In the genomic region with DNA sequence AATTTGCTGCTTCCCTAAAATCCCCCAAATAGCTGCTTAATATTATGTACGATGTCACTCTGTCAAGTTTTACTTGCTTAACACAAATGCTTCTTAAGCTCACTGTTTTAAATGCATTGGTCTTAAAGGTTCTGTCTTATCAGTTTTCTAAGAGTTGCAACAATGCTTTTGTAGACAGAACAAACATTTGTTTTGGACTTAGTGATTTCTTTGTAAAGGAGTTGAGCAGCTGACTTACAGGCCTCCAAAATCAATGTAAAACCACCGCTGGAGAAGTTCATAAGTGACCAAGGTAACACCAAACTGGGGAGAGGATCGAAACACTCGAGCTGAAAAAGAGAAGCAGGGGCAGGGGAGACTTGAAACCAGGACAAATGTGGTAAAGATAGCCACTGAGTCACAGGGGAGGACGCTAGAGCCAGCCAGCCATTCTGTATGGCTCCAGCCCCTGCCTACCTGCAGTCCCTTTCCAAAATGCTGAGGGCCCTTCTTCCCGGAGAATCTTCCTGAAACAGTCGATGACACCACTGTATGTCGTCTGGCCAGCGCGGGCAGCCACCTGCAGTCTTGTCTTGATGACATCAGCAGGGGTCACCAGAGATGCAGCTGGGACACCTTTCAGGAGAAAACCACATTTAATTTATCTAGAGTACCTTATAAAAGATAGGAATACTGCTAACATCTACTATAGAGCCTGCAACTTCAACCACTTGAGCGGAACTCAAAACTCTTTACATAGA, we compare ENCODE assay signal across 16 cellular contexts.
"Had no signal": no experiment of that assay in that cellular context is flagged by ENCODE, and none has a peak within 500 bp of the region (broad histone marks: within the 10 kb centered on the region; RNA-seq: fewer than 3 reads in every experiment).

No MANE protein-coding gene starts in this region.

- H3K9me3 ChIP-seq: esophagus muscularis mucosa, sigmoid colon had no signal

- H3K27me3 ChIP-seq: brain microvascular endothelial cell, esophagus muscularis mucosa, sigmoid colon had no signal

- H3K4me1 Mint-ChIP-seq: nephron had no signal

- H3K27ac Mint-ChIP-seq: activated CD4-positive, alpha-beta memory T cell treated with anti-CD3 and anti-CD28 coated beads for 36 hours; activated naive CD8-positive, alpha-beta T cell; nephron; T-helper 2 cell treated with Interferon-gamma antibody and Interleukin-4, amounts not matched to agents 5 μg/mL and 100 μg/mL, for 36 hours; type B pancreatic cell had no signal

- H3K4me1 ChIP-seq: esophagus muscularis mucosa, sigmoid colon had no signal

- H3K4me3 Mint-ChIP-seq: activated CD4-positive, alpha-beta memory T cell treated with anti-CD3 and anti-CD28 coated beads for 36 hours; activated naive CD8-positive, alpha-beta T cell; activated T-cell treated with anti-CD3 and anti-CD28 coated beads, Interleukin-2, amount 50 U/mL, for 4 hours; nephron; T-helper 2 cell treated with Interferon-gamma antibody and Interleukin-4, amounts not matched to agents 5 μg/mL and 100 μg/mL, for 36 hours; type B pancreatic cell had no signal

- ATAC-seq: activated T-cell treated with anti-CD3 and anti-CD28 coated beads, Interleukin-2, amount 50 U/mL, for 4 hours had no signal

- H3K4me3 ChIP-seq: esophagus muscularis mucosa, sigmoid colon had no signal

- H3K9me3 Mint-ChIP-seq: activated T-cell treated with anti-CD3 and anti-CD28 coated beads, Interleukin-2, amount 50 U/mL, for 4 hours; nephron; T-helper 2 cell treated with Interferon-gamma antibody and Interleukin-4, amounts not matched to agents 5 μg/mL and 100 μg/mL, for 36 hours; type B pancreatic cell had no signal

- H3K27ac ChIP-seq: brain microvascular endothelial cell, esophagus muscularis mucosa, sigmoid colon had no signal

- DNase-seq: activated CD4-positive, alpha-beta memory T cell treated with anti-CD3 and anti-CD28 coated beads for 36 hours; activated gamma-delta T cell; activated T-cell treated with anti-CD3 and anti-CD28 coated beads, Interleukin-2, amount 50 U/mL, for 4 hours; amygdala; brain microvascular endothelial cell; cerebellar nuclear complex; glutamatergic neuron; mammary epithelial cell; sigmoid colon; stimulated activated CD4-positive, alpha-beta T cell treated with anti-CD3 and anti-CD28 coated beads, Interleukin-2, amount 100 ng/mL, for 24 hours; stimulated activated naive CD4-positive, alpha-beta T cell had no signal

- H3K27me3 Mint-ChIP-seq: activated CD4-positive, alpha-beta memory T cell treated with anti-CD3 and anti-CD28 coated beads for 36 hours; activated naive CD8-positive, alpha-beta T cell; type B pancreatic cell had no signal
